ENCODE assay signal across 27 cellular contexts in genomic region chrX:31271615-31272471, GRCh38.
A peak's percentile ranks its signal among the peaks of the same experiment; 100 is the strongest.
DNase-seq lines count a peak whose midpoint lies in the region; ATAC-seq, FAIRE-seq and TF ChIP-seq lines count a peak whose summit lies in the region.
"Had no signal": no experiment of that assay in that cellular context is flagged by ENCODE, and none has a peak within 500 bp of the region (broad histone marks: within the 10 kb centered on the region; RNA-seq: fewer than 3 reads in every experiment).

No MANE protein-coding gene starts in this region.

- H3K27me3 Mint-ChIP-seq in nephron (ENCODE audit: low read depth) = no peaks in the 10 kb centered on the region

- H3K4me3 ChIP-seq in HUES48 (ENCODE audit: low read depth, low read length) (no peak overlapping the region), GM12878 (no peak overlapping the region)
- H3K4me3 ChIP-seq: gastroesophageal sphincter, spleen, transverse colon had no signal

- H3K27me3 ChIP-seq in HUES48 (ENCODE audit: control insufficient read depth, insufficient read depth, low read length) (no peaks in the 10 kb centered on the region), GM12878 (replicated peaks in 1 of 2; ENCODE audit: control insufficient read depth in 2 of 2, insufficient read depth in 2 of 2, low read length in 1 of 2) (0 out of 4 replicates have a peak, but pooled peaks cover 0 to 2% of the 10 kb centered on the region in 2 experiments)
- H3K27me3 ChIP-seq: gastroesophageal sphincter, transverse colon had no signal

- H3K27ac ChIP-seq in HUES48 (ENCODE audit: low read depth, low read length) = peak overlapping the region; percentile 7
- H3K27ac ChIP-seq in GM12878 (ENCODE audit: control insufficient read depth, insufficient read depth) = no peak overlapping the region
- H3K27ac ChIP-seq: gastroesophageal sphincter, spleen, transverse colon had no signal

- H4K20me1 ChIP-seq in GM12878 (ENCODE audit: control insufficient read depth, insufficient read depth) = no peaks in the 10 kb centered on the region

- peak; percentile 59 for ATAC-seq in GM12878
- ATAC-seq in activated naive CD4-positive, alpha-beta T cell treated with anti-CD3 and anti-CD28 coated beads, Interleukin-2, amount 50 U/mL, for 72 hours = no peak
- ATAC-seq: CD8-positive, alpha-beta T cell; esophagus mucosa; gastroesophageal sphincter; Panc1; stimulated activated naive CD8-positive, alpha-beta T cell treated with anti-CD3 and anti-CD28 coated beads, Interleukin-15, amount 100 ng/mL, for 72 hours had no signal

- H3K9me3 ChIP-seq in HUES48 (ENCODE audit: control insufficient read depth, insufficient read depth, low read length) (no peaks in the 10 kb centered on the region), GM12878 (replicated peaks; ENCODE audit: control insufficient read depth, insufficient read depth, low read length) (no peaks in the 10 kb centered on the region)
- H3K9me3 ChIP-seq: gastroesophageal sphincter, SK-N-SH, spleen, transverse colon had no signal

- no peak for TF ChIP-seq EP300 in GM12878 (IDR thresholded peaks at IDR 0.05; ENCODE audit: borderline replicate concordance in 1 of 2, control insufficient read depth in 1 of 2, low read depth in 2 of 2, low read length in 2 of 2)

- H3K79me2 ChIP-seq in GM12878 (ENCODE audit: control insufficient read depth, insufficient read depth, low read length) = no peaks in the 10 kb centered on the region

- intact Hi-C loops in GM12878 (cut with micrococcal nuclease; ENCODE audit: unreplicated experiment) (no loop called here), posterior cingulate gyrus (cut with DNase I) (no loop called here)

- H3K4me2 ChIP-seq in GM12878 (ENCODE audit: control insufficient read depth, insufficient read depth) = peak overlapping the region; percentile 11; the same call in 1 of the 2 replicates
- H3K4me2 ChIP-seq: SK-N-SH had no signal

- CTCF ChIA-PET in GM12878 (lab: Yijun Ruan, JAX) = interaction anchor here (0.8 to 3.5 kb wide), 13 partner anchors 8 to 388 kb away, joined by 3 to 20 read pairs (median 4); no protein-coding TSS in a partner anchor

- TF ChIP-seq RAD21 in GM12878 (IDR thresholded peaks at IDR 0.05; ENCODE audit: insufficient read depth, low read depth, low read length) = no peak

- no peaks in the 10 kb centered on the region for H3K36me3 Mint-ChIP-seq in nephron (ENCODE audit: low read depth)
- H3K36me3 Mint-ChIP-seq in activated naive CD4-positive, alpha-beta T cell treated with anti-CD3 and anti-CD28 coated beads, Interleukin-2, amount 50 U/mL, for 72 hours = no peaks in the 10 kb centered on the region
- H3K36me3 Mint-ChIP-seq: activated CD4-positive, alpha-beta memory T cell treated with anti-CD3 and anti-CD28 coated beads for 36 hours; CD8-positive, alpha-beta T cell had no signal

- RAD21 ChIA-PET in GM12878 (lab: Charles Lee; ENCODE audit: unreplicated experiment) = interaction anchor here (0.8 to 2.0 kb wide), 13 partner anchors 8 to 384 kb away, joined by 3 to 6 read pairs (median 4); no protein-coding TSS in a partner anchor

- SMC1A ChIA-PET in GM12878 (lab: Charles Lee; ENCODE audit: uncharacterized antibody, unreplicated experiment) = interaction anchor here (0.6 to 4.8 kb wide), 15 partner anchors 8 to 385 kb away, joined by 3 to 38 read pairs (median 5); no protein-coding TSS in a partner anchor

- peaks cover 25% of the 10 kb centered on the region for H3K4me1 ChIP-seq in HUES48 (ENCODE audit: control insufficient read depth, insufficient read depth, low read length)
- H3K4me1 ChIP-seq in GM12878 (ENCODE audit: control insufficient read depth, insufficient read depth, low read length) = no peaks in the 10 kb centered on the region
- H3K4me1 ChIP-seq: gastroesophageal sphincter, transverse colon had no signal

- TF ChIP-seq POLR2A in GM12878 (IDR thresholded peaks at IDR 0.05; ENCODE audit: low read depth, low read length) = no peak

- peak; percentile 21 for FAIRE-seq in GM19239 (lab: Jason Lieb, UNC)
- peak; percentile 65 for FAIRE-seq in GM12878 (lab: Jason Lieb, UNC)
- FAIRE-seq: GM12892 had no signal

- WGBS in GM12878 (ENCODE audit: insufficient coverage, insufficient replicate concordance, low lambda C conversion rate, missing lambda C conversion rate) = 27% methylated on average over 7 of the region's 7 CpGs

- peak overlapping the region in 2 of 3 experiments; percentile 35 to 77 for H3K27ac Mint-ChIP-seq in nephron
- no peak overlapping the region for H3K27ac Mint-ChIP-seq in activated naive CD4-positive, alpha-beta T cell treated with anti-CD3 and anti-CD28 coated beads, Interleukin-2, amount 50 U/mL, for 72 hours
- H3K27ac Mint-ChIP-seq: activated CD4-positive, alpha-beta memory T cell treated with anti-CD3 and anti-CD28 coated beads for 36 hours; CD8-positive, alpha-beta T cell; stimulated activated naive CD8-positive, alpha-beta T cell treated with anti-CD3 and anti-CD28 coated beads, Interleukin-15, amount 100 ng/mL, for 72 hours; T-helper 2 cell treated with Interferon-gamma antibody and Interleukin-4, amounts not matched to agents 5 μg/mL and 100 μg/mL, for 36 hours had no signal

- TF ChIP-seq CTCF in GM12878 (IDR thresholded peaks at IDR 0.05 in 2 of 3, conservative IDR thresholded peaks at IDR 0.05 in 1 of 3; ENCODE audit: control insufficient read depth in 2 of 3, extremely low read depth in 1 of 3, insufficient read depth in 1 of 3, low read depth in 3 of 3, low read length in 3 of 3) = no peak
- TF ChIP-seq CTCF in nephron (IDR thresholded peaks at IDR 0.05; ENCODE audit: unreplicated experiment in 3 of 3) = no peak

- H3K4me3 Mint-ChIP-seq in nephron = no peak overlapping the region
- H3K4me3 Mint-ChIP-seq: activated CD4-positive, alpha-beta memory T cell treated with anti-CD3 and anti-CD28 coated beads for 36 hours; CD8-positive, alpha-beta T cell; stimulated activated naive CD8-positive, alpha-beta T cell treated with anti-CD3 and anti-CD28 coated beads, Interleukin-15, amount 100 ng/mL, for 72 hours; T-helper 2 cell treated with Interferon-gamma antibody and Interleukin-4, amounts not matched to agents 5 μg/mL and 100 μg/mL, for 36 hours had no signal

- H3K9ac ChIP-seq in HUES48 (ENCODE audit: low read depth, low read length) (no peak overlapping the region), GM12878 (ENCODE audit: control insufficient read depth, insufficient read depth, low read length) (no peak overlapping the region)
- H3K9ac ChIP-seq: SK-N-SH had no signal

- DNase-seq in GM19239 (ENCODE audit: insufficient read length, low spot score) (no peak), GM12878 (ENCODE audit: low read depth, low spot score) (no peak), posterior cingulate gyrus (no peak), NOMO-1 (lab: John Stamatoyannopoulos, UW; ENCODE audit: unreplicated experiment in 2 of 2) (no peak)
- DNase-seq in activated naive CD4-positive, alpha-beta T cell treated with anti-CD3 and anti-CD28 coated beads, Interleukin-2, amount 50 U/mL, for 72 hours (ENCODE audit: low spot score in 2 of 2) = no peak
- DNase-seq: activated CD4-positive, alpha-beta memory T cell treated with anti-CD3 and anti-CD28 coated beads for 36 hours; activated CD4-positive, CD25-positive, alpha-beta regulatory T cell; activated naive CD4-positive, alpha-beta T cell; amygdala; CD8-positive, alpha-beta T cell; DMS153; effector CD4-positive, alpha-beta T cell; NCI-H187 treated with DMSO at 0.1 percent for 48 hours; NCI-H2227 treated with DMSO at 0.1 percent for 48 hours; NCI-H774; SK-N-SH; spleen; stimulated activated CD4-positive, alpha-beta T cell treated with anti-CD3 and anti-CD28 coated beads, Interleukin-4, amount 100 ng/mL, for 24 hours; stimulated activated naive CD8-positive, alpha-beta T cell treated with anti-CD3 and anti-CD28 coated beads, Interleukin-15, amount 100 ng/mL, for 72 hours; transverse colon had no signal

- H2AFZ ChIP-seq in GM12878 (ENCODE audit: control insufficient read depth, low read depth, low read length) = peak overlapping the region; percentile 62

- H3K36me3 ChIP-seq in HUES48 (ENCODE audit: control insufficient read depth, insufficient read depth, low read length) (no peaks in the 10 kb centered on the region), GM12878 (ENCODE audit: control insufficient read depth in 2 of 2, insufficient read depth in 2 of 2, low read length in 1 of 2) (no peaks in the 10 kb centered on the region)
- H3K36me3 ChIP-seq: gastroesophageal sphincter, spleen, transverse colon had no signal

- in situ Hi-C loops in GM12878 (cut with MboI) = no loop called here

- BruUV-seq in GM12878 (replicated peaks; lab: Mats Ljungman, UMichigan) = no TSS peak

- peaks cover 11% of the 10 kb centered on the region for H3K9me3 Mint-ChIP-seq in nephron
- no peaks in the 10 kb centered on the region for H3K9me3 Mint-ChIP-seq in activated naive CD4-positive, alpha-beta T cell treated with anti-CD3 and anti-CD28 coated beads, Interleukin-2, amount 50 U/mL, for 72 hours
- H3K9me3 Mint-ChIP-seq: activated CD4-positive, alpha-beta memory T cell treated with anti-CD3 and anti-CD28 coated beads for 36 hours; CD8-positive, alpha-beta T cell; stimulated activated naive CD8-positive, alpha-beta T cell treated with anti-CD3 and anti-CD28 coated beads, Interleukin-15, amount 100 ng/mL, for 72 hours; T-helper 2 cell treated with Interferon-gamma antibody and Interleukin-4, amounts not matched to agents 5 μg/mL and 100 μg/mL, for 36 hours had no signal

- no peaks in the 10 kb centered on the region for H3K4me1 Mint-ChIP-seq in nephron
- H3K4me1 Mint-ChIP-seq: stimulated activated naive CD8-positive, alpha-beta T cell treated with anti-CD3 and anti-CD28 coated beads, Interleukin-15, amount 100 ng/mL, for 72 hours had no signal

- POLR2A ChIA-PET in GM12878 (lab: Charles Lee) = interaction anchor here (0.6 to 0.9 kb wide), 2 partner anchors 24 to 43 kb away, joined by 3 to 4 read pairs; no protein-coding TSS in a partner anchor

Comparison
In these comparisons a context has a peak if more than half of its experiments do, and no peak if none do; other contexts are left out.
1. H3K27ac Mint-ChIP-seq: peak in nephron (2 of 3); none in activated naive CD4-positive, alpha-beta T cell treated with anti-CD3 and anti-CD28 coated beads, Interleukin-2, amount 50 U/mL, for 72 hours (0 of 2).